Comparison of ENCODE assay signal across 1 cellular context in genomic region chr17:38477951-38478350, GRCh38. TPM values are rescaled to one million over a fixed set of nuclear protein-coding genes. Genes with fewer than 3 reads are reported as not detected.
"Had no signal": no experiment of that assay in that cellular context is flagged by ENCODE, and none has a peak within 500 bp of the region (broad histone marks: within the 10 kb centered on the region; RNA-seq: fewer than 3 reads in every experiment).

No MANE protein-coding gene starts in this region.

RNA-seq across cellular contexts. Expression of gene ARHGAP23, which starts 49.7 kb away (rescaled TPM):
- total RNA-seq: naive thymus-derived CD8-positive, alpha-beta T cell had no signal
